In genomic region chr4:142366821-142367220, GRCh38 we compare ENCODE assay signal across 1 cellular context.
TF ChIP-seq lines count a peak whose summit lies in the region.

No MANE protein-coding gene starts in this region.

TF ChIP-seq in GM23338, 12 proteins besides CTCF, POLR2A, EP300 and RAD21:
- TF ChIP-seq ZNF462 (CRISPR knock-in tag; IDR thresholded peaks at IDR 0.05), result no peak
- TF ChIP-seq CREB1 (CRISPR knock-in tag; IDR thresholded peaks at IDR 0.05; ENCODE audit: low read depth), result no peak
- no peak for TF ChIP-seq EZH2phosphoT487 (IDR thresholded peaks at IDR 0.05; ENCODE audit: unreplicated experiment)
- TF ChIP-seq ETS1 (IDR thresholded peaks at IDR 0.05), result no peak
- no peak for TF ChIP-seq STAT1 (IDR thresholded peaks at IDR 0.05; ENCODE audit: unreplicated experiment)
